In the genomic region with DNA sequence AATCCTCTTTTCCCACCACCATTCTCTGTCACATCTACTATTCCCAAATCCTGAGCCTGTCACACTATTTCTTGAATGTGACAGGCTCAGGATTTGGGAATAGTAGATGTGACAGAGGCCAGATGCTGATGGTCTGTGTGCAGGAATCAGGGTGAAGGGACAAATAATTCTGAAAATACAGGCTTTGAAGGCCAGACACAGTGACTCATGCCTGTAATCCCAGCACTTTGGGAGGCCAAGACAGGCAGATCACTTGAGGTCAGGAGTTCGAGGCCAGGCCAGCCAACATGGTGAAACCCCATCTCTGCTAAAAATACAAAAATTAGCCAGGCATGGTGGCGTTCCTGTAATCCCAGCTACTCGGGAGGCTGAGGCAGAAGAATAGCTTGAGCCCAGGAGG, we compare ENCODE assay signal across 1 cellular context. TPM values are rescaled to one million over a fixed set of nuclear protein-coding genes. Genes with fewer than 3 reads are reported as not detected.
"Had no signal": no experiment of that assay in that cellular context is flagged by ENCODE, and none has a peak within 500 bp of the region (broad histone marks: within the 10 kb centered on the region; RNA-seq: fewer than 3 reads in every experiment).

No MANE protein-coding gene starts in this region.

RNA-seq across cellular contexts. Expression of a gene that starts 57.5 kb away (rescaled TPM):
- total RNA-seq: activated CD8-positive, alpha-beta T cell treated with anti-CD3 and anti-CD28 coated beads for 36 hours had no signal
